8 cellular contexts compared by ENCODE assay signal in the genomic region with DNA sequence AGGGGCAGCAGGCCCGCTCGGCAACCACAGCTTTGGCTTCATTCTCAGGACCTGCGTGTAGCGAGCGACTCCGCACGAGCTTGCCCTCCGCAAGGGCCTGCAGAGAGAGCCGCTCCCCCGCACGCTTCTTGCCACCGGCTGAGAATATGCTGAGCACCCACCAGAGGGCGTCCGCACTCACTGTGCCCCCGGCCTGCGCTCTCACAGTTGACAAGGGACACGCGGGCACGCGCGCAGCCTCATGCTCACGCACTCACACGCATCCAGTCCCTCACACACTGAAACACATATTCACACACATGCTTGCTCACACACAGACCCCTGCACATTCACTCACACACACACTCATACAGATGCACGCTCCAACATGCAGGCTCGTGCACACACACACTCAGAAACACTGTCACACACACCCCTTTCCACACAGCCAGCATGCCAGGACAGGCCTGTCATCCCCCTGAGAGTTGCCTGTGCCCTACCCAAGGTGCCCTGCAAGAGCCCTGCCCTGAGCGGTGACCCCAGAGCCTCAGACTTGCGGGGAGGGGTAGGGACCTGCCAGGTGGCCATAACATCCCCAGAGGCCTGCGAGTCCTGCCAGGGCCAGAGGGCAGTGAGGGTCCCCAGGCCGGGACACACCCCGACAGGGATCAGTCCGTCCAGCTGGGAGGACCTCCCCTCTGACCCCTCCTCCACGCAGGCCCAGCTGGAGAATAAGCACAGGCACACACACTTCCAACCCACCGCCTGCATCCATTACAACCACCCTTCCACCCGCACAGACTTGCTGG.
DNase-seq lines count a peak whose midpoint lies in the region; ATAC-seq and TF ChIP-seq lines count a peak whose summit lies in the region.

No MANE protein-coding gene starts in this region.

- no peak overlapping the region for H3K4me3 ChIP-seq in PC-9
- no peak overlapping the region for H3K4me3 ChIP-seq in parathyroid adenoma (ENCODE audit: low read depth, low read length)

- H3K4me3 Mint-ChIP-seq in activated T-cell treated with anti-CD3 and anti-CD28 coated beads, Interleukin-2, amount 50 U/mL, for 72 hours = no peak overlapping the region

- no peaks in the 10 kb centered on the region for H3K36me3 Mint-ChIP-seq in activated T-cell treated with anti-CD3 and anti-CD28 coated beads, Interleukin-2, amount 50 U/mL, for 72 hours (ENCODE audit: insufficient read depth in 2 of 2)

- H3K4me2 ChIP-seq in PC-9 = peak overlapping the region; percentile 24
- no peak overlapping the region for H3K4me2 ChIP-seq in parathyroid adenoma (ENCODE audit: low read length)

- H3K27me3 ChIP-seq in PC-9 (ENCODE audit: insufficient read depth, low read depth) (peaks cover 28% of the 10 kb centered on the region), parathyroid adenoma (ENCODE audit: control insufficient read depth, insufficient read depth, low read length) (peaks cover 4% of the 10 kb centered on the region)

- no peaks in the 10 kb centered on the region for H3K79me2 ChIP-seq in PC-9 (ENCODE audit: low read depth)
- no peaks in the 10 kb centered on the region for H3K79me2 ChIP-seq in parathyroid adenoma

- no peak overlapping the region for H3K9ac ChIP-seq in parathyroid adenoma

- DNase-seq in GM10248 (ENCODE audit: extremely low spot score) (peak; percentile 80), PC-9 (peak; percentile 55 to 66), foreskin melanocyte (peak; percentile 42)
- DNase-seq in activated T-cell treated with anti-CD3 and anti-CD28 coated beads, Interleukin-2, amount 50 U/mL, for 72 hours = peak; percentile 60 to 69

- TF ChIP-seq CTCF in GM10248 (IDR thresholded peaks at IDR 0.05; ENCODE audit: control extremely low read depth, extremely low read depth, low read depth, missing control alignments) (peak; percentile 73), PC-9 (conservative IDR thresholded peaks at IDR 0.05) (peak; percentile 93), parathyroid adenoma (IDR thresholded peaks at IDR 0.05) (peak; percentile 46)

- peaks cover 14% of the 10 kb centered on the region for H3K4me1 Mint-ChIP-seq in activated T-cell treated with anti-CD3 and anti-CD28 coated beads, Interleukin-2, amount 50 U/mL, for 72 hours (ENCODE audit: low read depth)

- no peaks in the 10 kb centered on the region for H3K36me3 ChIP-seq in PC-9 (ENCODE audit: low read depth)
- H3K36me3 ChIP-seq in parathyroid adenoma (ENCODE audit: control insufficient read depth, insufficient read depth, low read length) = no peaks in the 10 kb centered on the region

- H3F3A ChIP-seq in PC-9 (ENCODE audit: insufficient read depth, low read depth) = no peaks in the 10 kb centered on the region

- ATAC-seq in HG03354 (IDR thresholded peaks at IDR 0.05; ENCODE audit: poor library complexity, severe bottlenecking, unreplicated experiment) = peak; percentile 63
- peak; percentile 69 to 79 for ATAC-seq in activated T-cell treated with anti-CD3 and anti-CD28 coated beads, Interleukin-2, amount 50 U/mL, for 72 hours (replicated peaks in 1 of 2)
- no peak for ATAC-seq in GM18498 (IDR thresholded peaks at IDR 0.05; ENCODE audit: unreplicated experiment)
- no peak for ATAC-seq in HG02763 (IDR thresholded peaks at IDR 0.05; ENCODE audit: unreplicated experiment)

- no peaks in the 10 kb centered on the region for H4K20me1 ChIP-seq in PC-9 (ENCODE audit: insufficient read depth)

- no peaks in the 10 kb centered on the region for H3K9me3 Mint-ChIP-seq in activated T-cell treated with anti-CD3 and anti-CD28 coated beads, Interleukin-2, amount 50 U/mL, for 72 hours

- H3K4me1 ChIP-seq in PC-9 (replicated peaks; ENCODE audit: insufficient read depth) (no peaks in the 10 kb centered on the region), parathyroid adenoma (no peaks in the 10 kb centered on the region)

- intact Hi-C loops in PC-9 (cut with micrococcal nuclease; ENCODE audit: unreplicated experiment) = loop anchor here (1.0 to 10.0 kb wide), 5 partner anchors 240 to 1112 kb away; no protein-coding TSS in a partner anchor

- H3K9me3 ChIP-seq in PC-9 (ENCODE audit: insufficient read depth, low read depth) (no peaks in the 10 kb centered on the region), parathyroid adenoma (ENCODE audit: control insufficient read depth, low read length) (no peaks in the 10 kb centered on the region)

- no peak overlapping the region for H3K27ac Mint-ChIP-seq in activated T-cell treated with anti-CD3 and anti-CD28 coated beads, Interleukin-2, amount 50 U/mL, for 72 hours

- H3K9me2 ChIP-seq in PC-9 (ENCODE audit: insufficient read depth) = no peaks in the 10 kb centered on the region

- CTCF ChIA-PET in GM10248 (lab: Yijun Ruan, JAX) = interaction anchor here (0.7 to 8.8 kb wide), 7 partner anchors 19 to 542 kb away, joined by 3 to 105 read pairs (median 3); no protein-coding TSS in a partner anchor
- CTCF ChIA-PET in PC-9 (lab: Charles Lee) = interaction anchor here (0.7 to 3.1 kb wide), 2 partner anchors 186 to 241 kb away, joined by 3 to 19 read pairs; no protein-coding TSS in a partner anchor

- peaks cover 12% of the 10 kb centered on the region for H3K27me3 Mint-ChIP-seq in activated T-cell treated with anti-CD3 and anti-CD28 coated beads, Interleukin-2, amount 50 U/mL, for 72 hours (ENCODE audit: low read depth)

- no TSS peak for BruUV-seq in PC-9 (replicated peaks; lab: Mats Ljungman, UMichigan)

- H2AFZ ChIP-seq in PC-9 = no peak overlapping the region
- no peak overlapping the region for H2AFZ ChIP-seq in parathyroid adenoma

- H3K27ac ChIP-seq in PC-9 = no peak overlapping the region
- no peak overlapping the region for H3K27ac ChIP-seq in parathyroid adenoma

- POLR2A ChIA-PET in GM10248 (lab: Yijun Ruan, JAX) = no interaction called here
- POLR2A ChIA-PET in PC-9 (lab: Charles Lee; ENCODE audit: unreplicated experiment) = no interaction called here

Comparison
In these comparisons a context has a peak if more than half of its experiments do, and no peak if none do; other contexts are left out.
1. ATAC-seq: peak in HG03354 (single experiment) and activated T-cell treated with anti-CD3 and anti-CD28 coated beads, Interleukin-2, amount 50 U/mL, for 72 hours (2 of 2); none in GM18498 (single experiment) and HG02763 (single experiment).
2. Peak in every context shown above with its lines, with median percentiles within 50 percentile points of each other: DNase-seq and CTCF ChIP-seq.